ENCODE assay signal across 12 cellular contexts in the genomic region with DNA sequence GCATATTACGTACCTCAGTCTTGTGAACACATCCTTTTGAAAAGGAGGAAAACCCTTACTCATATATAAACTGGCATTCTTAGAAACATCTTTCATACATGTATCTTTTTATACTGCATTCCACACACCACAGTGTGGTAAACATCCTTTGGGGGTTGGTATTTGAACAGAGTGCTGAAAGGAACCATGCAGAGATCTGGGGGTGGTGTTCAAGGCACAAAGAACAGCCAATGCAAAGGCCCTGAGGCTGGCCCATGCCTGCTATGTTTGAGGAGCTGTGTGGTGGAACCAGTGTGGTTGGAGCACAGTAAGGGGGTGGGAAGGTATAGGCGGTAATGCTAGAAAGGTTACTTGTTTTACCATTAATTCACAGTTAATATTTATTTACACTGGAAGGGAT. TPM values are rescaled to one million over a fixed set of nuclear protein-coding genes. Genes with fewer than 3 reads are reported as not detected.
DNase-seq lines count a peak whose midpoint lies in the region; TF ChIP-seq lines count a peak whose summit lies in the region.
"Had no signal": no experiment of that assay in that cellular context is flagged by ENCODE, and none has a peak within 500 bp of the region (broad histone marks: within the 10 kb centered on the region; RNA-seq: fewer than 3 reads in every experiment).

No MANE protein-coding gene starts in this region.

- DNase-seq in activated CD4-positive, alpha-beta T cell treated with anti-CD3 and anti-CD28 coated beads for 48 hours: peak; percentile 20
- DNase-seq in activated CD4-positive, alpha-beta T cell treated with anti-CD3 and anti-CD28 coated beads for 1 hour: no peak
- DNase-seq in NB4 (ENCODE audit: low read depth) (no peak), osteoblast (ENCODE audit: insufficient read length, low spot score, missing footprints) (no peak), ACHN (no peak), DMS53 treated with DMSO at 0.1 percent for 48 hours (lab: John Stamatoyannopoulos, UW; ENCODE audit: unreplicated experiment) (no peak), Kasumi-1 (lab: John Stamatoyannopoulos, UW) (no peak)
- DNase-seq: GDM1; NCI-H2227 treated with DMSO at 0.1 percent for 48 hours; stimulated activated CD4-positive, alpha-beta T cell treated with anti-CD3 and anti-CD28 coated beads, Interleukin-12 subunit alpha, Interleukin-12 subunit beta, amount 100 ng/mL, for 4 hours had no signal

- no peaks in the 10 kb centered on the region for H3K36me3 ChIP-seq in osteoblast (ENCODE audit: insufficient read depth, low read length)

- peaks cover 13% of the 10 kb centered on the region for H3K4me1 ChIP-seq in osteoblast (ENCODE audit: insufficient read depth, low read length)

- no peaks in the 10 kb centered on the region for H3K27me3 ChIP-seq in osteoblast (ENCODE audit: insufficient read depth, low read length)

- no peaks in the 10 kb centered on the region for H3K36me3 Mint-ChIP-seq in brain

- H3K79me2 ChIP-seq in osteoblast (ENCODE audit: insufficient read depth, low read length): peaks cover 61% of the 10 kb centered on the region

- H2AFZ ChIP-seq in osteoblast (ENCODE audit: low read length): no peak overlapping the region

- peaks cover 53% of the 10 kb centered on the region for H3K4me1 Mint-ChIP-seq in brain

- H3K4me3 ChIP-seq in NB4 (ENCODE audit: low read depth, low read length) (peak overlapping the region; percentile 73), osteoblast (ENCODE audit: insufficient read depth, low read length) (peak overlapping the region; percentile 82)

- peak overlapping the region in 3 of 5 experiments; percentile 31 to 48 (median 45) for H3K27ac Mint-ChIP-seq in brain

- in situ Hi-C loops in ACHN (cut with HindIII; ENCODE audit: low pct_ligation_motif_present, low pct_unique_long_range_greater_than_20kb, low sequenced_read_pairs): no loop called here

- H3K27ac ChIP-seq in osteoblast (ENCODE audit: low read depth, low read length): peak overlapping the region; percentile 87

- H4K20me1 ChIP-seq in osteoblast (ENCODE audit: insufficient read depth, low read length): peaks cover 18% of the 10 kb centered on the region

- TF ChIP-seq POLR2A in NB4 (IDR thresholded peaks at IDR 0.05; ENCODE audit: extremely low read depth, insufficient read length): no peak

- H3K4me3 Mint-ChIP-seq in brain: peak overlapping the region; percentile 74 to 92 (median 92)

- H3K4me2 ChIP-seq in osteoblast (ENCODE audit: insufficient read depth, low read length): peak overlapping the region; percentile 88

- TF ChIP-seq CTCF in NB4 (IDR thresholded peaks at IDR 0.05; ENCODE audit: low read depth, low read length): no peak
- no peak for TF ChIP-seq CTCF in brain (conservative IDR thresholded peaks at IDR 0.05)
- TF ChIP-seq CTCF in osteoblast (IDR thresholded peaks at IDR 0.05; ENCODE audit: extremely low read depth, low read depth, low read length): no peak

- no peaks in the 10 kb centered on the region for H3K9me3 ChIP-seq in osteoblast (ENCODE audit: low read depth, low read length)

- peaks cover 2% of the 10 kb centered on the region for H3K27me3 Mint-ChIP-seq in brain

- peaks cover 0 to 5% (median 0%) of the 10 kb centered on the region in 5 experiments for H3K9me3 Mint-ChIP-seq in brain

RNA-seq across cellular contexts. Expression of gene ELK1, which starts 2.0 kb away (rescaled TPM):
- 74.2 TPM for polyA plus RNA-seq in brain (ENCODE audit: insufficient read depth, low read depth, low replicate concordance)
- total RNA-seq in osteoblast: 36.2 and 37.6 TPM in 2 replicates

RNA-seq across cellular contexts. Expression of gene UXT, which starts 10.6 kb away (rescaled TPM):
- polyA plus RNA-seq in brain (ENCODE audit: insufficient read depth, low read depth, low replicate concordance): 215 TPM
- 93.4 and 94.9 TPM in 2 replicates for total RNA-seq in osteoblast

RNA-seq across cellular contexts. Expression of gene CFP, which starts 18.6 kb away (rescaled TPM):
- polyA plus RNA-seq in brain (ENCODE audit: insufficient read depth, low read depth, low replicate concordance): 1.1 TPM
- total RNA-seq in osteoblast: 0.29 and 0.36 TPM in 2 replicates

RNA-seq across cellular contexts. Expression of gene SYN1, which starts 28.7 kb away (rescaled TPM):
- polyA plus RNA-seq in brain (ENCODE audit: insufficient read depth, low read depth, low replicate concordance): 275 TPM
- total RNA-seq in osteoblast: under 0.01 TPM in 2 replicates
- total RNA-seq: endothelial cell of umbilical vein had no signal
- polyA plus RNA-seq: endothelial cell of umbilical vein had no signal
